In the genomic region with DNA sequence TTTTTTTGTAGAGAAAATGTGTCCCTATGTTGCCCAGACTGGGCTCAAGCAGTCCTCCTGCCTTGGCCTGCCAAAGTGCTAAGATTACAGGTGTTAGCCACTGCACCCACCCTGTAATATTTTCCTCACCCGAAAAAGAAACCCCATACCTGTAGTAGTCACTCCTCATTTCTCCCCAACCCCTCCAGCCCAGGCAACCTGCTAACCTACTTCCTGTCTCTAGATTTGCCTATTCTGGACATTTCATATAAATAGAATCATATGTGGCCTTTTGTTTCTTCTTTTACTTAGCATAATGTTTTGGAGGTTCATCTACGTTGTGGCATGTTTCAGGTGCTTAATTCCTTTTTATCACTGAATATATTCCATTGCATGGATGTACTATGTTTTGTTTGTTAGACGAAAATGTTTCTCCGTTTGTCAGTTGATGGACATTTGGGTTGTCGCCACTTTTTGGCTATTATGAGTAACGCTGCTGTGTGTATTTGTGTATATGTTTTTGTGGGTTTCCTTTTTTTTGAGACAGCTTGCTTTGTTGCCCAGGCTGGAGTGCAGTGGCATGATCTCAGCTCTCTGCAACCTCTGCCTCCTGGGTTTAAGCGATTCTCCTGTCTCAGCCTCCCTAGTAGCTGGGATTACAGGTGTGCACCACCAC, we compare ENCODE assay signal across 12 cellular contexts.
A peak's percentile ranks its signal among the peaks of the same experiment; 100 is the strongest.
DNase-seq lines count a peak whose midpoint lies in the region; ATAC-seq lines count a peak whose summit lies in the region.
"Had no signal": no experiment of that assay in that cellular context is flagged by ENCODE, and none has a peak within 500 bp of the region (broad histone marks: within the 10 kb centered on the region; RNA-seq: fewer than 3 reads in every experiment).

No MANE protein-coding gene starts in this region.

- peak overlapping the region; percentile 64; the same call in 1 of the 2 replicates for H3K4me3 ChIP-seq in GM08714 (ENCODE audit: low read length)
- H3K4me3 ChIP-seq: ascending aorta had no signal

- no peak for DNase-seq in caudate nucleus (lab: John Stamatoyannopoulos, UW)
- no peak for DNase-seq in superior temporal gyrus (ENCODE audit: extremely low spot score)
- DNase-seq in HPDE6-E6E7 (ENCODE audit: extremely low spot score): no peak
- no peak for DNase-seq in T-helper 9 cell
- DNase-seq in SIG-M5 treated with dmso at 0.1 percent for 504 hours (lab: John Stamatoyannopoulos, UW; ENCODE audit: unreplicated experiment): no peak
- DNase-seq: DMS 273 treated with DMSO at 0.1 percent for 48 hours; NCI-H2227 treated with DMSO at 0.1 percent for 48 hours; stimulated activated naive CD4-positive, alpha-beta T cell treated with Interleukin-2 at 50 U/mL for 16 hours had no signal

- ATAC-seq in GM19467 (IDR thresholded peaks at IDR 0.05; ENCODE audit: unreplicated experiment): peak; percentile 55
- peak; percentile 10 for ATAC-seq in HG03520 (IDR thresholded peaks at IDR 0.05; ENCODE audit: unreplicated experiment)

- H3K27ac ChIP-seq in caudate nucleus (ENCODE audit: low read depth, low read length): peak overlapping the region; percentile 84
- H3K27ac ChIP-seq: ascending aorta had no signal
